ENCODE assay signal across 1 cellular context in genomic region chr13:48646791-48647190, GRCh38.
TF ChIP-seq lines count a peak whose summit lies in the region.

No MANE protein-coding gene starts in this region.

TF ChIP-seq in WTC11, 78 proteins besides CTCF, POLR2A, EP300 and RAD21 (continued from another document):
- TF ChIP-seq STAT6 (CRISPR knock-in tag; conservative IDR thresholded peaks at IDR 0.05; ENCODE audit: low read depth): no peak
- no peak for TF ChIP-seq HMGA2 (CRISPR knock-in tag; IDR thresholded peaks at IDR 0.05)
